ENCODE assay signal across 8 cellular contexts in genomic region chr3:158109804-158110657, GRCh38. TPM values are rescaled to one million over a fixed set of nuclear protein-coding genes. Genes with fewer than 3 reads are reported as not detected.
DNase-seq lines count a peak whose midpoint lies in the region; ATAC-seq, FAIRE-seq and TF ChIP-seq lines count a peak whose summit lies in the region.

Gene RSRC1 (plus strand): TSS chr3:158110089. CDS start chr3:158122105, 12,016 bp downstream.

- no peaks in the 10 kb centered on the region for H3K36me3 ChIP-seq in kidney (ENCODE audit: control insufficient read depth in 1 of 2, insufficient read depth in 2 of 2, low read length in 2 of 2)

- FAIRE-seq in kidney (lab: Jason Lieb, UNC) = no peak

- peak within 1 kb of the TSS; percentile 69 to 77 for H3K9ac ChIP-seq in kidney (ENCODE audit: low read length in 2 of 2)

- H3K4me1 ChIP-seq in kidney (ENCODE audit: control insufficient read depth in 1 of 2, insufficient read depth in 1 of 2, low read depth in 1 of 2, low read length in 2 of 2) = peaks cover 0 to 9% of the 10 kb centered on the region in 2 donors

- H3K27ac ChIP-seq in AG04450 (ENCODE audit: low read depth, low read length) (peak within 1 kb of the TSS; percentile 80), kidney (ENCODE audit: low read depth in 2 of 2, low read length in 2 of 2) (no peak within 1 kb of the TSS)

- H3K27me3 Mint-ChIP-seq in central memory CD8-positive, alpha-beta T cell = peaks cover 35% of the 10 kb centered on the region

- ATAC-seq in GM18909 (IDR thresholded peaks at IDR 0.05; ENCODE audit: poor library complexity, unreplicated experiment) = peak; percentile 91
- peak; percentile 79 for ATAC-seq in HG03196 (IDR thresholded peaks at IDR 0.05; ENCODE audit: unreplicated experiment)
- ATAC-seq in central memory CD8-positive, alpha-beta T cell (replicated peaks; ENCODE audit: extremely low read depth, poor library complexity, severe bottlenecking) = peak; percentile 84

- POLR2A ChIA-PET in AG04450 (lab: Yijun Ruan, JAX) = interaction anchor here (0.6 to 1.0 kb wide), 7 partner anchors 18 to 1348 kb away, joined by 3 to 5 read pairs (median 3); no protein-coding TSS in a partner anchor

- H3K27me3 ChIP-seq in AG04450 (ENCODE audit: control insufficient read depth, insufficient read depth, low read length) = peaks cover 35% of the 10 kb centered on the region

- TF ChIP-seq CTCF in AG04450 (IDR thresholded peaks at IDR 0.05; ENCODE audit: low read depth, low read length) (no peak), kidney (IDR thresholded peaks at IDR 0.05; ENCODE audit: borderline replicate concordance, extremely low read depth, insufficient read depth) (peak; percentile 4)

- peak within 1 kb of the TSS; percentile 92 for H3K27ac Mint-ChIP-seq in central memory CD8-positive, alpha-beta T cell (ENCODE audit: low read depth)

- intact Hi-C loops in kidney (cut with DNase I) = no loop called here

- peaks cover 6% of the 10 kb centered on the region for H3K9me3 Mint-ChIP-seq in central memory CD8-positive, alpha-beta T cell

- H3K9me3 ChIP-seq in AG04450 (ENCODE audit: control insufficient read depth, insufficient read depth, low read length) (no peaks in the 10 kb centered on the region; the same call in none of the 2 replicates), kidney (ENCODE audit: control insufficient read depth in 1 of 2, low read length in 2 of 2) (peaks cover 0 to 4% of the 10 kb centered on the region in 2 donors)

- H3K36me3 Mint-ChIP-seq in central memory CD8-positive, alpha-beta T cell (ENCODE audit: insufficient read depth) = peaks cover 22% of the 10 kb centered on the region

- peaks cover 71% of the 10 kb centered on the region for H3K4me1 Mint-ChIP-seq in central memory CD8-positive, alpha-beta T cell

- CTCF ChIA-PET in AG04450 (lab: Charles Lee) = interaction anchor here (0.6 to 2.1 kb wide), 21 partner anchors 40 to 1434 kb away, joined by 3 to 16 read pairs (median 4); partner anchors contain the start of gene GFM1

- peak within 1 kb of the TSS; percentile 98 for H3K4me3 Mint-ChIP-seq in central memory CD8-positive, alpha-beta T cell

- DNase-seq in AG04450 (ENCODE audit: low read depth, low spot score) (peak; percentile 65), NCI-H345 (lab: John Stamatoyannopoulos, UW) (peak; percentile 83), kidney (peak; percentile 93)
- peak; percentile 63 for DNase-seq in activated CD4-positive, CD25-positive, alpha-beta regulatory T cell treated with anti-CD3 and anti-CD28 coated beads, Interleukin-2, amount 50 U/mL, for 16 hours (ENCODE audit: low read depth, low spot score)
- DNase-seq in central memory CD8-positive, alpha-beta T cell (ENCODE audit: low spot score in 2 of 2) = peak in 1 of 2 donors; percentile 60
- DNase-seq in stimulated activated CD4-positive, alpha-beta T cell treated with anti-CD3 and anti-CD28 coated beads, Interleukin-15, amount 100 ng/mL, for 1 hour (ENCODE audit: low read depth in 1 of 2, low spot score in 1 of 2) = peak; percentile 46 to 61

- peak within 1 kb of the TSS; percentile 90 for H3K4me3 ChIP-seq in AG04450 (ENCODE audit: low read depth, low read length)
- peak within 1 kb of the TSS; percentile 92 to 94 for H3K4me3 ChIP-seq in kidney (ENCODE audit: low read length in 2 of 2)

RNA-seq across cellular contexts. Expression of gene RSRC1, which starts in this region (rescaled TPM):
- polyA plus RNA-seq in AG04450 (2011; rRNA removed) (5.7 and 6.7 TPM in 2 replicates), kidney (ENCODE audit: insufficient read depth, low read depth, low replicate concordance) (14.3 TPM)
- 11.4 and 18.2 TPM in 2 replicates for polyA minus RNA-seq in AG04450 (2011; rRNA and poly(A)+ RNA removed)
- total RNA-seq in kidney = 33.8 TPM
